ENCODE assay signal across 12 cellular contexts in the genomic region with DNA sequence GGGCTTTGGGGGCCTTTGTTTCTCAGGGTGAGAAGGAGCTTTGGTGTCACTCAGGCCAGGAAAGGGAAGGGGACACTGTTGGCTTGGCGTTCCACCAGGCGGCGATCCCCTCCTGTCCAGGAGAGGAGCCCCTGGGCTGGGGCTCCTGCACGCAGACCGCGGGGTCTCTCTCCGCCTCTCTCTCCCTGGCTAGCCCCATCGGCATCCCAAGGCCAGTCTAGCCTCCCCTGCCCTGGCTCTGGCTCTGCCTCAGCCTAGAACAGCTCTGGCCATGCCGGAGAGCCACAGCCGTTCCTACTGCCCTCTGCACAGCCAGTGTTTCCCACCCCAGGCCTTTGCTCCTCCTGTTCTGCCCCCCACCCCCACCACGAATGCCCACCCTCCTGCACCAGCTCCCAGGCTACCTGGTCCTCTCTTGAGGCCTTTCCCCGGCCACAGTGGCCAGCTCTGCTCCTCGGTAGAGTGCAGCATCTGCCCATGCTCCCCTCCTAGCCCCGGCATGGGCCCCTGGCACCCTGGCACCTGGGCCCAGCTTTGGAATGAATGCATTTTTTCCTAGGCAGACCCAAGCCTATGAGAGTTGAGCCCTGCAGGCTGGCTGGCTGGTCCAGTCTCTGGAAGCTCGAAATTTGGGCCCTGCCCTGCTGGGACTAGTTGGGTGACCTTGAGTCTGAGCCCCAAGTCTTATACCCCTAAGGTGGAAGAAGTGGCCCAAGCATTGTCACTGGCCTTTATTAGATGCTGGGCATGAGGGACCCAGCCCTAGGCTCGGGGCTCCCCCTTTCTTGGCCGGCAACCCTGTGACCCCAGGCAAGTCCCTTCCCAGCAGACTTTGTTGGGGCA. TPM values are rescaled to one million over a fixed set of nuclear protein-coding genes. Genes with fewer than 3 reads are reported as not detected.
DNase-seq lines count a peak whose midpoint lies in the region; ATAC-seq, FAIRE-seq and TF ChIP-seq lines count a peak whose summit lies in the region.
"Had no signal": no experiment of that assay in that cellular context is flagged by ENCODE, and none has a peak within 500 bp of the region (broad histone marks: within the 10 kb centered on the region; RNA-seq: fewer than 3 reads in every experiment).

No MANE protein-coding gene starts in this region.

- no TSS peak for BruUV-seq in K562 (replicated peaks; lab: Mats Ljungman, UMichigan)

- peaks cover 17% of the 10 kb centered on the region for H3K9me1 ChIP-seq in K562 (ENCODE audit: control insufficient read depth, insufficient read depth, low read length)

- FAIRE-seq in K562 (lab: Jason Lieb, UNC) = no peak

- no peak overlapping the region for H3K27ac ChIP-seq in AG04450 (ENCODE audit: low read depth, low read length)
- H3K27ac ChIP-seq in DND-41 (ENCODE audit: low read length) = no peak overlapping the region
- peak overlapping the region; percentile 53; the same call in 2 of the 3 replicates for H3K27ac ChIP-seq in K562 (ENCODE audit: extremely low read depth, low read depth, low read length)

- CTCF ChIA-PET in AG04450 (lab: Charles Lee) (interaction anchor here (0.5 to 1.1 kb wide), 4 partner anchors 17 to 281 kb away, joined by 3 to 8 read pairs (median 4); partner anchors contain the start of gene CHCHD6), K562 (lab: Yijun Ruan, JAX; ENCODE audit: low intra/inter-chr PET ratio) (no interaction called here)

- no peak for TF ChIP-seq RAD21 in K562 (CRISPR knock-in tag; conservative IDR thresholded peaks at IDR 0.05 in 1 of 2, IDR thresholded peaks at IDR 0.05 in 1 of 2)

- H3K36me3 ChIP-seq in DND-41 (ENCODE audit: insufficient read depth, low read length) (peaks cover 25% of the 10 kb centered on the region), K562 (ENCODE audit: control insufficient read depth, insufficient read depth, low read length) (peaks cover 32% of the 10 kb centered on the region; the same call in 2 of the 3 replicates)

- peak overlapping the region; percentile 75; the same call in 1 of the 2 replicates for H3K9ac ChIP-seq in DND-41 (ENCODE audit: low read depth, low read length)
- H3K9ac ChIP-seq in K562 (ENCODE audit: insufficient read depth in 1 of 2, low read depth in 2 of 2, low read length in 2 of 2) = peak overlapping the region; percentile 38 to 90; a peak in 3 of 4 replicates

- H3K27ac Mint-ChIP-seq in mesothelial cell of epicardium = no peak overlapping the region
- no peak overlapping the region for H3K27ac Mint-ChIP-seq in stimulated activated naive CD8-positive, alpha-beta T cell treated with anti-CD3 and anti-CD28 coated beads, Interleukin-15, amount 100 ng/mL, for 72 hours

- no peak for TF ChIP-seq POLR2A in K562 (conservative IDR thresholded peaks at IDR 0.05)

- DNase-seq in AG04450 (ENCODE audit: low read depth, low spot score) = no peak
- DNase-seq in DND-41 = no peak
- no peak for DNase-seq in K562 (ENCODE audit: extremely low read depth in 1 of 4, low spot score in 3 of 4)
- no peak for DNase-seq in mesothelial cell of epicardium (ENCODE audit: low spot score in 2 of 2, unreplicated experiment in 2 of 2)
- no peak for DNase-seq in stimulated activated naive CD8-positive, alpha-beta T cell treated with anti-CD3 and anti-CD28 coated beads, Interleukin-15, amount 100 ng/mL, for 72 hours
- DNase-seq in activated effector memory CD4-positive, alpha-beta T cell treated with anti-CD3 and anti-CD28 coated beads, Interleukin-2, amount 50 U/mL, for 16 hours = no peak
- DNase-seq in H4 (ENCODE audit: low spot score) = no peak
- DNase-seq in dedifferentiated amniotic fluid mesenchymal stem cell (ENCODE audit: extremely low spot score) = no peak
- DNase-seq: activated naive CD4-positive, alpha-beta T cell treated with Interleukin-2 at 50 U/mL for 16 hours; Kasumi-1; NCI-H774 had no signal

- no peaks in the 10 kb centered on the region for H3K9me3 Mint-ChIP-seq in mesothelial cell of epicardium
- no peaks in the 10 kb centered on the region for H3K9me3 Mint-ChIP-seq in stimulated activated naive CD8-positive, alpha-beta T cell treated with anti-CD3 and anti-CD28 coated beads, Interleukin-15, amount 100 ng/mL, for 72 hours

- WGBS in K562 (ENCODE audit: insufficient coverage, low coverage, missing lambda C conversion rate) = 7% methylated on average over 3 of the region's 17 CpGs

- H3K4me3 ChIP-seq in AG04450 (ENCODE audit: low read depth, low read length) (peak overlapping the region; percentile 70; the same call in 1 of the 2 replicates), DND-41 (ENCODE audit: low read depth in 1 of 2, low read length in 2 of 2) (peak overlapping the region in 1 of 2 experiments; percentile 76; a peak in 2 of 4 replicates), K562 (peak overlapping the region; percentile 62)

- H3K9me3 ChIP-seq in AG04450 (ENCODE audit: control insufficient read depth, insufficient read depth, low read length) (no peaks in the 10 kb centered on the region; the same call in 1 of the 2 replicates), DND-41 (ENCODE audit: insufficient read depth, low read length, severe bottlenecking) (no peaks in the 10 kb centered on the region), K562 (replicated peaks; ENCODE audit: control insufficient read depth, insufficient read depth, low read depth, low read length) (no peaks in the 10 kb centered on the region)
- H3K9me3 ChIP-seq: right atrium auricular region had no signal

- H3K79me2 ChIP-seq in DND-41 (ENCODE audit: insufficient read depth, low read length) (peaks cover 56% of the 10 kb centered on the region), K562 (ENCODE audit: control insufficient read depth, insufficient read depth, low read length) (peaks cover 71% of the 10 kb centered on the region)

- H3K4me1 ChIP-seq in DND-41 (ENCODE audit: insufficient read depth, low read length) (peaks cover 29% of the 10 kb centered on the region), K562 (replicated peaks in 1 of 2; ENCODE audit: control insufficient read depth in 2 of 2, insufficient read depth in 2 of 2, low read length in 2 of 2) (peaks cover 21 to 67% of the 10 kb centered on the region in 2 experiments)

- TF ChIP-seq EP300 in K562 (IDR thresholded peaks at IDR 0.05; ENCODE audit: low read length) = no peak

- intact Hi-C loops in K562 (cut with micrococcal nuclease) = loop anchor here (10.0 kb wide), 1 partner anchor 301 kb away; no protein-coding TSS in a partner anchor

- POLR2A ChIA-PET in AG04450 (lab: Yijun Ruan, JAX) = interaction anchor here (1.3 kb wide), 1 partner anchor 10 kb away, joined by 4 read pairs; no protein-coding TSS in a partner anchor
- POLR2A ChIA-PET in K562 (lab: Yijun Ruan, JAX) = interaction anchor here (0.7 to 1.2 kb wide), 6 partner anchors 9 to 426 kb away, joined by 3 to 5 read pairs (median 3); no protein-coding TSS in a partner anchor

- H3K27me3 ChIP-seq in AG04450 (ENCODE audit: control insufficient read depth, insufficient read depth, low read length) (no peaks in the 10 kb centered on the region), DND-41 (ENCODE audit: insufficient read depth, low read length, poor library complexity) (peaks cover 6% of the 10 kb centered on the region), K562 (ENCODE audit: control insufficient read depth in 2 of 2, insufficient read depth in 2 of 2, low read length in 2 of 2) (no peaks in the 10 kb centered on the region)
- H3K27me3 ChIP-seq: right atrium auricular region had no signal

- ATAC-seq in DND-41 (ENCODE audit: insufficient read depth, low read depth) (no peak), K562 (no peak; the same call in 2 of the 3 replicates)
- no peak for ATAC-seq in stimulated activated naive CD8-positive, alpha-beta T cell treated with anti-CD3 and anti-CD28 coated beads, Interleukin-15, amount 100 ng/mL, for 72 hours

- peak overlapping the region; percentile 63 for H3K4me3 Mint-ChIP-seq in mesothelial cell of epicardium
- H3K4me3 Mint-ChIP-seq in stimulated activated naive CD8-positive, alpha-beta T cell treated with anti-CD3 and anti-CD28 coated beads, Interleukin-15, amount 100 ng/mL, for 72 hours = peak overlapping the region in 1 of 2 donors; percentile 24

- H3K36me3 Mint-ChIP-seq in mesothelial cell of epicardium = no peaks in the 10 kb centered on the region

- H2AFZ ChIP-seq in DND-41 (ENCODE audit: low read depth, low read length) = no peak overlapping the region
- H2AFZ ChIP-seq in K562 (ENCODE audit: low read depth, low read length) = no peak overlapping the region

- H3K4me1 Mint-ChIP-seq in mesothelial cell of epicardium = peaks cover 22% of the 10 kb centered on the region
- H3K4me1 Mint-ChIP-seq in stimulated activated naive CD8-positive, alpha-beta T cell treated with anti-CD3 and anti-CD28 coated beads, Interleukin-15, amount 100 ng/mL, for 72 hours = peaks cover 27% of the 10 kb centered on the region

- in situ Hi-C loops in K562 (cut with MboI) = no loop called here

- H3K4me2 ChIP-seq in DND-41 (ENCODE audit: insufficient read depth, low read length) (peak overlapping the region; percentile 96), K562 (ENCODE audit: insufficient read depth, low read length) (peak overlapping the region; percentile 63)

- peaks cover 67% of the 10 kb centered on the region for H4K20me1 ChIP-seq in DND-41 (ENCODE audit: insufficient read depth, low read length)
- peaks cover 50% of the 10 kb centered on the region for H4K20me1 ChIP-seq in K562 (replicated peaks; ENCODE audit: control insufficient read depth, insufficient read depth, low read length)

- peaks cover 21% of the 10 kb centered on the region for H3K27me3 Mint-ChIP-seq in mesothelial cell of epicardium (ENCODE audit: low read depth)
- H3K27me3 Mint-ChIP-seq in stimulated activated naive CD8-positive, alpha-beta T cell treated with anti-CD3 and anti-CD28 coated beads, Interleukin-15, amount 100 ng/mL, for 72 hours = peaks cover 2% of the 10 kb centered on the region

- TF ChIP-seq CTCF in AG04450 (IDR thresholded peaks at IDR 0.05; ENCODE audit: low read depth, low read length) (peak; percentile 17; the same call in 1 of the 2 replicates), DND-41 (IDR thresholded peaks at IDR 0.05; ENCODE audit: borderline replicate concordance, extremely low read depth, low read length, poor library complexity, severe bottlenecking) (no peak), K562 (IDR thresholded peaks at IDR 0.05 in 2 of 3, conservative IDR thresholded peaks at IDR 0.05 in 1 of 3; ENCODE audit: insufficient read depth in 2 of 3, low read depth in 1 of 3, low read length in 3 of 3) (no peak), mesothelial cell of epicardium (IDR thresholded peaks at IDR 0.05; ENCODE audit: unreplicated experiment) (no peak)

RNA-seq across cellular contexts. Expression of gene PLXNA1, which starts 2.4 kb away (rescaled TPM):
- polyA plus RNA-seq in AG04450 (2011; rRNA removed) (22.0 and 30.8 TPM in 2 replicates), K562 (2011; rRNA removed) (39.2 and 54.7 TPM in 2 replicates), K562 (2014; fragmentation: Illumina TruSeq; extraction: Trizol) (16.8 and 30.4 TPM in 2 replicates), K562 (2014; fragmentation: Nextera tagmentation; extraction: Ambion mirVana) (under 1 TPM; 0.23 to 0.35 TPM), K562 (2014; rRNA removed) (32.3 and 37.7 TPM in 2 replicates)
- polyA minus RNA-seq in AG04450 (2011; rRNA and poly(A)+ RNA removed) = 56.6 and 67.4 TPM in 2 replicates
- 126 and 340 TPM in 2 replicates for total RNA-seq in K562 (2011; cell fraction: chromatin; rRNA removed; ENCODE audit: low replicate concordance)
- total RNA-seq in K562 (2011; cell fraction: nucleolus; rRNA removed) = 201 and 257 TPM in 2 replicates
- total RNA-seq in K562 (2011; cell fraction: nucleoplasm; rRNA removed) = 135 and 137 TPM in 2 replicates
- total RNA-seq in K562 (2014; rRNA removed) (25.7 and 29.7 TPM in 2 replicates), K562 (2014; rRNA removed; fragmentation: Illumina TruSeq; extraction: Trizol) (11.4 and 14.0 TPM in 2 replicates), K562 (2015; rRNA removed; fragmentation: Illumina TruSeq; extraction: Trizol) (14.4 and 15.6 TPM in 2 replicates), K562 (2021) (49.3 and 59.9 TPM in 2 replicates), mesothelial cell of epicardium (50.1 to 55.2 TPM (median 54.2 TPM) in 3 replicates)
- polyA plus RNA-seq in K562 (2011; cell fraction: cytosol; rRNA removed) = 30.3 and 79.8 TPM in 2 replicates
- 230 and 364 TPM in 2 replicates for polyA plus RNA-seq in K562 (2011; cell fraction: nucleus; rRNA removed)
- polyA plus RNA-seq in K562 (2012) = 30.0 and 54.1 TPM in 2 replicates
- polyA minus RNA-seq in K562 (2011; rRNA and poly(A)+ RNA removed) = 37.0 and 87.9 TPM in 2 replicates
- polyA minus RNA-seq in K562 (2011; cell fraction: cytosol; rRNA and poly(A)+ RNA removed) = 46.9 and 52.1 TPM in 2 replicates
- 79.0 and 94.2 TPM in 2 replicates for polyA minus RNA-seq in K562 (2011; cell fraction: nucleus; rRNA and poly(A)+ RNA removed)
- total RNA-seq in H4 (2014; rRNA removed; shearing (Covaris generic)) = 15.3 and 15.9 TPM in 2 replicates
